Comparison of ENCODE assay signal across 23 cellular contexts in the genomic region with DNA sequence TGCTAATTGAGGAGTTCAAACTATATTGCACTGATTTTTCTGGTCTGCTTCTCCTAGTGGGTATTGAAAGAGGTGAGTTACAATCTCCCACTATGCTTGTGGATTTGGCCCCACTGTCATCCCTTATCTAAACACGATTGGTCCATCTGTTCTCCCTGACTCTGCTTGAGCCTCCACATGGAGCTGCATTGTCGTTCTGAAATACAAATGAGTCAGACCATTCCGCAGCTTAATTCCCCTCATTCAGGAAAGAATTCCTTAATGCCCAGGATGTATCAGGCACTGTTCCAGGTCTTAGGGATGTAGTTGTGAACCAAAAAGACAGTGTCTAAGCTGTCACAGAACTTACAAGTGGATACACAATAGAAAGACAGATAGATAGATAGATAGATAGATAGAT.
"Had no signal": no experiment of that assay in that cellular context is flagged by ENCODE, and none has a peak within 500 bp of the region (broad histone marks: within the 10 kb centered on the region; RNA-seq: fewer than 3 reads in every experiment).

No MANE protein-coding gene starts in this region.

- ATAC-seq: activated CD4-positive, CD25-positive, alpha-beta regulatory T cell treated with anti-CD3 and anti-CD28 coated beads, Interleukin-2, amount 50 U/mL, for 24 hours; activated CD8-positive, alpha-beta T cell treated with anti-CD3 and anti-CD28 coated beads for 36 hours; body of pancreas; SK-N-SH treated with all-trans-retinoic acid at 6 μM for 48 hours had no signal

- H3K4me3 Mint-ChIP-seq: activated CD8-positive, alpha-beta T cell treated with anti-CD3 and anti-CD28 coated beads for 36 hours; activated naive CD8-positive, alpha-beta T cell treated with anti-CD3 and anti-CD28 coated beads, Interleukin-2, amount 10 ng/mL, durations not matched to agents 7 days and 5 days; T-helper 1 cell treated with Interleukin-12 subunit alpha and Interleukin-12 subunit beta and Interleukin-4 antibody, amounts not matched to agents 30 μg/mL and 1 μg/mL, for 36 hours had no signal

- H3K27ac Mint-ChIP-seq: activated CD8-positive, alpha-beta T cell treated with anti-CD3 and anti-CD28 coated beads for 36 hours; activated naive CD8-positive, alpha-beta T cell treated with anti-CD3 and anti-CD28 coated beads, Interleukin-2, amount 10 ng/mL, durations not matched to agents 7 days and 5 days; T-helper 1 cell treated with Interleukin-12 subunit alpha and Interleukin-12 subunit beta and Interleukin-4 antibody, amounts not matched to agents 30 μg/mL and 1 μg/mL, for 36 hours had no signal

- H3K4me1 ChIP-seq: adrenal gland, body of pancreas, Peyer's patch, SJSA1 had no signal

- H3K4me3 ChIP-seq: adrenal gland, body of pancreas, Peyer's patch, SJSA1 had no signal

- FAIRE-seq: bronchial epithelial cell had no signal

- H3K27ac ChIP-seq: adrenal gland, body of pancreas, Peyer's patch, SJSA1 had no signal

- H3K36me3 Mint-ChIP-seq: activated naive CD8-positive, alpha-beta T cell treated with anti-CD3 and anti-CD28 coated beads, Interleukin-2, amount 10 ng/mL, durations not matched to agents 7 days and 5 days had no signal

- H3K4me1 Mint-ChIP-seq: activated naive CD8-positive, alpha-beta T cell treated with anti-CD3 and anti-CD28 coated beads, Interleukin-2, amount 10 ng/mL, durations not matched to agents 7 days and 5 days had no signal

- H3K27me3 Mint-ChIP-seq: activated naive CD8-positive, alpha-beta T cell treated with anti-CD3 and anti-CD28 coated beads, Interleukin-2, amount 10 ng/mL, durations not matched to agents 7 days and 5 days had no signal

- DNase-seq: activated CD4-positive, alpha-beta T cell treated with anti-CD3 and anti-CD28 coated beads for 4 hours; activated CD8-positive, alpha-beta memory T cell treated with anti-CD3 and anti-CD28 coated beads, Interleukin-2, amount 50 U/mL, for 4 hours; activated CD8-positive, alpha-beta T cell treated with anti-CD3 and anti-CD28 coated beads for 36 hours; activated naive CD4-positive, alpha-beta T cell treated with anti-CD3 and anti-CD28 coated beads, Interleukin-2, amount 50 U/mL, for 16 hours; activated naive CD8-positive, alpha-beta T cell treated with anti-CD3 and anti-CD28 coated beads, Interleukin-2, amount 10 ng/mL, durations not matched to agents 7 days and 5 days; adrenal gland; anterior cingulate cortex; body of pancreas; central memory CD4-positive, alpha-beta T cell; Karpas-422; NCI-H1105 treated with DMSO at 0.1 percent for 48 hours; NCI-H146; NCI-H187 treated with DMSO at 0.1 percent for 48 hours; NCI-H2081 treated with DMSO at 0.1 percent for 48 hours; NCI-H2227 treated with DMSO at 0.1 percent for 48 hours; NCI-H526 treated with DMSO at 0.1 percent for 48 hours; Peyer's patch; SHP77 had no signal

- H3K9me3 ChIP-seq: adrenal gland, body of pancreas, Peyer's patch, SJSA1 had no signal

- H3K27me3 ChIP-seq: adrenal gland, body of pancreas, Peyer's patch, SJSA1 had no signal

- H3K9me3 Mint-ChIP-seq: activated CD8-positive, alpha-beta T cell treated with anti-CD3 and anti-CD28 coated beads for 36 hours; activated naive CD8-positive, alpha-beta T cell treated with anti-CD3 and anti-CD28 coated beads, Interleukin-2, amount 10 ng/mL, durations not matched to agents 7 days and 5 days; T-helper 1 cell treated with Interleukin-12 subunit alpha and Interleukin-12 subunit beta and Interleukin-4 antibody, amounts not matched to agents 30 μg/mL and 1 μg/mL, for 36 hours had no signal

- H3K36me3 ChIP-seq: adrenal gland, Peyer's patch, SJSA1 had no signal
